In the genomic region with DNA sequence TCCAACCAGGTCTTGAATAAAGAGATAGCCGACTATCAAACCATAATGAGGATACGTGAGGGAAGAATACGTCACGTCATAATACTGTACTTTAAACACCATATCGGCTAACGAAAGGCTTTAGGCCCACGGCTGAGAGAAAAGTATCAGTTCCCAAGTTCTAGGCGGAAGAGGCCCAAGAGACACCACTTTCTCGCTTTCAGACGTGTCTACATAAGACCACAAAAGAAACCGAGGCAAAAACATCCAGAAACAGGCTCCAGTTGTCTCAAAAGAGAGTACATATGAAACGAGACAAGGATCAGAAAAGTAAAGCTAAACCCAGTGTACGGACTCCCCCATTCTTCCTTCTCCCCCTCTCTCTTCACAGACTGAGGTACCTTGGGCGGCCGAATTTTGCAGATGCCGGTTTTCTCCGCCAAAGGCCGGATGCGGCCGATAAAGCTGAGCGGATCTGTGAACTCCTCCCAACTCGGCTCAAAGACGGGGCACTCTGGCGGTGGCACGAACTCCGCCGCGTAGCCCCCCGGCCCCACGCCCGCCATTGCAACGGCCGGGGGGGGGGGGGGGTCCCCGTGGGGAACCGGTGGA, we compare ENCODE assay signal across 8 cellular contexts. TPM values are rescaled to one million over a fixed set of nuclear protein-coding genes. Genes with fewer than 3 reads are reported as not detected.
DNase-seq lines count a peak whose midpoint lies in the region; ATAC-seq and TF ChIP-seq lines count a peak whose summit lies in the region.

No MANE protein-coding gene starts in this region.

- no peak for TF ChIP-seq EP300 in gastroesophageal sphincter (IDR thresholded peaks at IDR 0.05)

- ATAC-seq in GM19397 (IDR thresholded peaks at IDR 0.05; ENCODE audit: unreplicated experiment) = peak; percentile 18
- ATAC-seq in gastroesophageal sphincter = peak; percentile 4

- POLR2A ChIA-PET in AG04450 (lab: Yijun Ruan, JAX) = interaction anchor here (0.6 to 2.5 kb wide), 4 partner anchors 13 to 1635 kb away, joined by 3 to 16 read pairs (median 4); partner anchors contain the start of gene CCDC77

- H3K9me3 ChIP-seq in AG04450 (ENCODE audit: control insufficient read depth, insufficient read depth, low read length) (no peaks in the 10 kb centered on the region), gastroesophageal sphincter (no peaks in the 10 kb centered on the region)

- H3K36me3 ChIP-seq in gastroesophageal sphincter = peaks cover 0 to 14% of the 10 kb centered on the region in 2 donors

- CTCF ChIA-PET in AG04450 (lab: Charles Lee) = no interaction called here

- peaks cover 2 to 42% (median 16%) of the 10 kb centered on the region in 3 donors for H3K4me1 ChIP-seq in gastroesophageal sphincter

- 0 to 1% methylated on average over 11 to 16 of the region's 35 CpGs for WGBS in gastroesophageal sphincter (ENCODE audit: low coverage in 1 of 2), 2 donors

- peak overlapping the region; percentile 93 for H3K4me3 ChIP-seq in AG04450 (ENCODE audit: low read depth, low read length)
- peak overlapping the region; percentile 79 to 97 for H3K4me3 ChIP-seq in gastroesophageal sphincter

- DNase-seq in AG04450 (ENCODE audit: low read depth, low spot score) = no peak
- peak; percentile 41 for DNase-seq in HK-2 (ENCODE audit: unreplicated experiment)
- peak; percentile 30 for DNase-seq in activated CD8-positive, alpha-beta memory T cell treated with anti-CD3 and anti-CD28 coated beads, Interleukin-2, amount 50 U/mL, for 4 hours
- peak; percentile 51 for DNase-seq in pons (ENCODE audit: low spot score)
- no peak for DNase-seq in NCI-H526 treated with DMSO at 0.1 percent for 48 hours (lab: John Stamatoyannopoulos, UW)
- no peak for DNase-seq in NCI-H69 (lab: John Stamatoyannopoulos, UW)

- TF ChIP-seq CTCF in AG04450 (IDR thresholded peaks at IDR 0.05; ENCODE audit: low read depth, low read length) (no peak), gastroesophageal sphincter (IDR thresholded peaks at IDR 0.05) (no peak)

- TF ChIP-seq POLR2A in gastroesophageal sphincter (IDR thresholded peaks at IDR 0.05) = no peak

- H3K27me3 ChIP-seq in AG04450 (ENCODE audit: control insufficient read depth, insufficient read depth, low read length) (no peaks in the 10 kb centered on the region), gastroesophageal sphincter (no peaks in the 10 kb centered on the region)

- H3K27ac ChIP-seq in AG04450 (ENCODE audit: low read depth, low read length) (peak overlapping the region; percentile 90), gastroesophageal sphincter (peak overlapping the region; percentile 91 to 96 (median 93))

RNA-seq across cellular contexts. Expression of gene KDM5A, which starts 0.5 kb away (rescaled TPM):
- 28.1 and 33.9 TPM in 2 replicates for polyA plus RNA-seq in AG04450 (2011; rRNA removed)
- polyA minus RNA-seq in AG04450 (2011; rRNA and poly(A)+ RNA removed) = 128 and 130 TPM in 2 replicates
- total RNA-seq in gastroesophageal sphincter = 10 to 100 TPM; 39.3 to 87.9 (median 44.3) TPM

RNA-seq across cellular contexts. Expression of gene CCDC77, which starts 12.8 kb away (rescaled TPM):
- polyA plus RNA-seq in AG04450 (2011; rRNA removed) = 5.6 and 7.3 TPM in 2 replicates
- polyA minus RNA-seq in AG04450 (2011; rRNA and poly(A)+ RNA removed) = 5.9 and 6.3 TPM in 2 replicates
- 1 to 10 TPM; 3.0 to 7.0 (median 5.5) TPM for total RNA-seq in gastroesophageal sphincter

Comparison
In these comparisons a context has a peak if more than half of its experiments do, and no peak if none do; other contexts are left out.
1. DNase-seq: peak in HK-2 (single experiment), activated CD8-positive, alpha-beta memory T cell treated with anti-CD3 and anti-CD28 coated beads, Interleukin-2, amount 50 U/mL, for 4 hours (single experiment) and pons (single experiment); none in AG04450 (single experiment), NCI-H526 treated with DMSO at 0.1 percent for 48 hours (single experiment) and NCI-H69 (single experiment).